In genomic region chr4:18981234-18981615, GRCh38 we compare ENCODE assay signal across 21 cellular contexts.
DNase-seq lines count a peak whose midpoint lies in the region; ATAC-seq, FAIRE-seq and TF ChIP-seq lines count a peak whose summit lies in the region.
"Had no signal": no experiment of that assay in that cellular context is flagged by ENCODE, and none has a peak within 500 bp of the region (broad histone marks: within the 10 kb centered on the region; RNA-seq: fewer than 3 reads in every experiment).

No MANE protein-coding gene starts in this region.

- H3K4me3 ChIP-seq in GM12865 (ENCODE audit: low read depth, low read length) (no peak overlapping the region), Karpas-422 (ENCODE audit: low read length) (no peak overlapping the region), SU-DHL-6 (ENCODE audit: insufficient read depth, low read length, poor library complexity, severe bottlenecking) (no peak overlapping the region), pancreas (no peak overlapping the region)
- H3K4me3 ChIP-seq: SJSA1 had no signal

- H3K4me1 ChIP-seq in Karpas-422 (ENCODE audit: low read length) = peaks cover 11% of the 10 kb centered on the region
- no peaks in the 10 kb centered on the region for H3K4me1 ChIP-seq in pancreas
- H3K4me1 ChIP-seq: Caco-2, SJSA1 had no signal

- H3K79me2 ChIP-seq in Karpas-422 (ENCODE audit: low read length) (no peaks in the 10 kb centered on the region), SU-DHL-6 (ENCODE audit: insufficient read depth, low read length) (no peaks in the 10 kb centered on the region)

- H3K9me2 ChIP-seq in Karpas-422 (replicated peaks; ENCODE audit: insufficient read depth, low read length) (no peaks in the 10 kb centered on the region), SU-DHL-6 (replicated peaks; ENCODE audit: insufficient read depth, low read length) (no peaks in the 10 kb centered on the region)

- H3K9me3 ChIP-seq in Karpas-422 (ENCODE audit: low read length) = no peaks in the 10 kb centered on the region
- H3K9me3 ChIP-seq in SU-DHL-6 (ENCODE audit: insufficient read depth, low read length) = no peaks in the 10 kb centered on the region
- H3K9me3 ChIP-seq in pancreas = no peaks in the 10 kb centered on the region
- H3K9me3 ChIP-seq: Caco-2, SJSA1 had no signal

- H3K27ac ChIP-seq in Karpas-422 (ENCODE audit: low read length) (peak overlapping the region; percentile 56; the same call in 1 of the 2 replicates), SU-DHL-6 (ENCODE audit: low read depth, low read length) (peak overlapping the region; percentile 43), pancreas (no peak overlapping the region)
- H3K27ac ChIP-seq: SJSA1 had no signal

- H3K9ac ChIP-seq in Karpas-422 (ENCODE audit: low read length) (no peak overlapping the region), SU-DHL-6 (ENCODE audit: low read length) (no peak overlapping the region)

- H3F3A ChIP-seq in SU-DHL-6 (ENCODE audit: insufficient read depth) = peaks cover 4% of the 10 kb centered on the region; the same call in 1 of the 2 replicates

- WGBS in pancreas, 2 donors = 63 to 65% methylated on average over 4 of the region's 4 CpGs

- H3K36me3 ChIP-seq in Karpas-422 (ENCODE audit: insufficient read depth, low read length) = no peaks in the 10 kb centered on the region
- no peaks in the 10 kb centered on the region for H3K36me3 ChIP-seq in SU-DHL-6 (ENCODE audit: low read length)
- no peaks in the 10 kb centered on the region for H3K36me3 ChIP-seq in pancreas
- H3K36me3 ChIP-seq: SJSA1 had no signal

- H3K4me2 ChIP-seq in Karpas-422 (ENCODE audit: low read depth, low read length, poor library complexity, severe bottlenecking) = peak overlapping the region; percentile 3
- no peak overlapping the region for H3K4me2 ChIP-seq in SU-DHL-6 (ENCODE audit: low read depth, low read length, poor library complexity, severe bottlenecking)

- FAIRE-seq in pancreas (lab: Jason Lieb, UNC) = no peak
- FAIRE-seq: GM18507, H54, HepG2 had no signal

- intact Hi-C loops in pancreas (cut with DNase I) = no loop called here

- DNase-seq in GM12865 (ENCODE audit: low read depth) (peak; percentile 31), Karpas-422 (peak; percentile 41), kidney tubule cell (ENCODE audit: low spot score) (peak; percentile 27), pancreas (no peak), ecto neural progenitor cell (ENCODE audit: low spot score) (no peak), COLO829 (ENCODE audit: low spot score) (no peak), hippocampal formation (lab: John Stamatoyannopoulos, UW) (no peak)
- DNase-seq: Caco-2, HFFc6, KG1, NCI-H1092, NCI-H146, NCI-H2081, NCI-H2227 treated with DMSO at 0.1 percent for 48 hours, NCI-H524 treated with DMSO at 0.1 percent for 48 hours, OCI-M1 had no signal

- H2AFZ ChIP-seq in Karpas-422 (ENCODE audit: low read length) = no peak overlapping the region
- H2AFZ ChIP-seq in SU-DHL-6 (ENCODE audit: low read depth, low read length, severe bottlenecking) = no peak overlapping the region

- TF ChIP-seq CTCF in GM12865 (IDR thresholded peaks at IDR 0.05; ENCODE audit: insufficient read depth, low read depth, low read length, missing control alignments) (no peak), SU-DHL-6 (IDR thresholded peaks at IDR 0.05; ENCODE audit: insufficient read depth, low read length, poor library complexity, severe bottlenecking) (no peak), pancreas (IDR thresholded peaks at IDR 0.05) (no peak)

- ATAC-seq in pancreas = no peak
- ATAC-seq: HepG2 had no signal

- H3K27me3 ChIP-seq in Karpas-422 (ENCODE audit: low read length) (no peaks in the 10 kb centered on the region), SU-DHL-6 (ENCODE audit: low read length) (no peaks in the 10 kb centered on the region), pancreas (no peaks in the 10 kb centered on the region)
- H3K27me3 ChIP-seq: SJSA1 had no signal

- H4K20me1 ChIP-seq in Karpas-422 (ENCODE audit: insufficient read depth, low read depth, low read length) = no peaks in the 10 kb centered on the region
- no peaks in the 10 kb centered on the region for H4K20me1 ChIP-seq in SU-DHL-6 (ENCODE audit: low read depth, low read length)

Comparison
In these comparisons a context has a peak if more than half of its experiments do, and no peak if none do; other contexts are left out.
1. DNase-seq: peak in GM12865 (single experiment), Karpas-422 (single experiment) and kidney tubule cell (single experiment); none in pancreas (0 of 6), ecto neural progenitor cell (single experiment), COLO829 (single experiment) and hippocampal formation (0 of 2).
2. H3K27ac ChIP-seq: peak in Karpas-422 (single experiment) and SU-DHL-6 (single experiment); none in pancreas (0 of 4).